ENCODE assay signal across 8 cellular contexts in the genomic region with DNA sequence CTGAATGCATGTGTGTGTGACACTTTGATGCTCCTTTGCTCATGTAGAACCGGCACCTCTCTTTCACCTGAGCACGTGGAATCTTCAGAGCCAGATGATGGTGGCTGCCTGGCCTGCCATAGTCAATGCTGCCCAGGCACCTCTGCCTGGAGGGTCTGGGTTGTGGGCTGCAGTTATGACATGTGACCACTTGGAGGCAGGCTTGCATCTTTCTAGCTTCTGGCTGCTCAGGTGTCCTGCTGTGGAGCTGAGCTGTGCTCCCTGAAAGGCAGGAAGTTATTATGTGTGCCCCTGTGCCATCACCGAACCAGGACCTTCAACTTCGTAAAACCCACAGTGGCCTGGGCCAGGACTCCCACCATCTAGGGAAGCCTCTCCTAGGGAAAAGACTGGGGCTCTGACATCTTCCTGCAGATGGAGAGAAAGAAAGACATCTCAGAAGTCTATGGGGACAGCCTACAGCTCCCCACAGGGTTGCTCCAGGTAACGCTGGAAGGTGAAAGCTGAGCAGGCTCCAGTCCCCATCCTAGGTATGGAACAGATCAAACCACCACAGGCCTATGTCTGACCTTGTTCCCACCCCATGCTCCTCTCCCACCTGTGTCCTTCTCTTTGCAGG. TPM values are rescaled to one million over a fixed set of nuclear protein-coding genes. Genes with fewer than 3 reads are reported as not detected.
DNase-seq lines count a peak whose midpoint lies in the region; ATAC-seq, FAIRE-seq and TF ChIP-seq lines count a peak whose summit lies in the region.

No MANE protein-coding gene starts in this region.

- H3K36me3 Mint-ChIP-seq in WTC11: no peaks in the 10 kb centered on the region

- CTCF ChIA-PET in WTC11 (lab: Charles Lee): interaction anchor here (0.6 to 4.2 kb wide), 42 partner anchors 10 to 204 kb away, joined by 3 to 39 read pairs (median 5); a partner anchor contains a TSS

- peak; percentile 78 for ATAC-seq in GM18867 (IDR thresholded peaks at IDR 0.05; ENCODE audit: unreplicated experiment)
- ATAC-seq in HG03066 (IDR thresholded peaks at IDR 0.05; ENCODE audit: low read depth, unreplicated experiment): peak; percentile 83
- peak; percentile 76 for ATAC-seq in WTC11

- no peak overlapping the region for H3K4me3 Mint-ChIP-seq in WTC11

- H3K27ac Mint-ChIP-seq in WTC11: no peak overlapping the region

- H3K27me3 ChIP-seq in bronchial epithelial cell (ENCODE audit: control insufficient read depth, insufficient read depth, low read length) (no peaks in the 10 kb centered on the region), kidney epithelial cell (ENCODE audit: control insufficient read depth, insufficient read depth, low read length) (no peaks in the 10 kb centered on the region)

- H3K27me3 Mint-ChIP-seq in WTC11 (ENCODE audit: low read depth): peaks cover 4% of the 10 kb centered on the region; the same call in 1 of the 2 replicates

- FAIRE-seq in bronchial epithelial cell (lab: Jason Lieb, UNC): no peak

- H3K4me3 ChIP-seq in bronchial epithelial cell (ENCODE audit: low read depth, low read length): no peak overlapping the region
- no peak overlapping the region for H3K4me3 ChIP-seq in kidney epithelial cell (ENCODE audit: low read depth, low read length)

- POLR2A ChIA-PET in WTC11 (lab: Charles Lee): no interaction called here

- DNase-seq in AG08395 (ENCODE audit: low spot score) (peak; percentile 83), NCI-H2171 treated with DMSO at 0.1 percent for 48 hours (lab: John Stamatoyannopoulos, UW) (peak; percentile 43), WTC11 (ENCODE audit: low spot score) (peak; percentile 86), bronchial epithelial cell (ENCODE audit: low read depth) (peak; percentile 66), kidney epithelial cell (ENCODE audit: low read depth) (no peak)
- peak; percentile 56 to 63 for DNase-seq in stimulated activated CD4-positive, alpha-beta T cell treated with anti-CD3 and anti-CD28 coated beads, Interleukin-4, amount 100 ng/mL, for 48 hours (ENCODE audit: low read depth in 2 of 2)

- TF ChIP-seq CTCF in WTC11 (IDR thresholded peaks at IDR 0.05) (peak; percentile 66), bronchial epithelial cell (IDR thresholded peaks at IDR 0.05; ENCODE audit: insufficient read depth, low read length, severe bottlenecking) (peak; percentile 95), kidney epithelial cell (IDR thresholded peaks at IDR 0.05; ENCODE audit: insufficient read depth, low read length, poor library complexity, severe bottlenecking) (peak; percentile 95)

- H3K9me3 Mint-ChIP-seq in WTC11: no peaks in the 10 kb centered on the region

- H3K36me3 ChIP-seq in bronchial epithelial cell (ENCODE audit: control insufficient read depth, insufficient read depth, low read length) (peaks cover 13% of the 10 kb centered on the region), kidney epithelial cell (ENCODE audit: control insufficient read depth, insufficient read depth, low read length) (peaks cover 1% of the 10 kb centered on the region)

- peaks cover 6% of the 10 kb centered on the region; the same call in 1 of the 2 replicates for H3K4me1 Mint-ChIP-seq in WTC11

TF ChIP-seq in WTC11, 78 proteins besides CTCF, POLR2A, EP300 and RAD21 (continues in another document):
- TF ChIP-seq, protein P1, sequence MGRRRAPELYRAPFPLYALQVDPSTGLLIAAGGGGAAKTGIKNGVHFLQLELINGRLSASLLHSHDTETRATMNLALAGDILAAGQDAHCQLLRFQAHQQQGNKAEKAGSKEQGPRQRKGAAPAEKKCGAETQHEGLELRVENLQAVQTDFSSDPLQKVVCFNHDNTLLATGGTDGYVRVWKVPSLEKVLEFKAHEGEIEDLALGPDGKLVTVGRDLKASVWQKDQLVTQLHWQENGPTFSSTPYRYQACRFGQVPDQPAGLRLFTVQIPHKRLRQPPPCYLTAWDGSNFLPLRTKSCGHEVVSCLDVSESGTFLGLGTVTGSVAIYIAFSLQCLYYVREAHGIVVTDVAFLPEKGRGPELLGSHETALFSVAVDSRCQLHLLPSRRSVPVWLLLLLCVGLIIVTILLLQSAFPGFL (CRISPR knock-in tag; IDR thresholded peaks at IDR 0.05; ENCODE audit: borderline replicate concordance): 0 out of 2 replicates have a peak, but pooled peaks have one; percentile 61
- TF ChIP-seq, protein P2, sequence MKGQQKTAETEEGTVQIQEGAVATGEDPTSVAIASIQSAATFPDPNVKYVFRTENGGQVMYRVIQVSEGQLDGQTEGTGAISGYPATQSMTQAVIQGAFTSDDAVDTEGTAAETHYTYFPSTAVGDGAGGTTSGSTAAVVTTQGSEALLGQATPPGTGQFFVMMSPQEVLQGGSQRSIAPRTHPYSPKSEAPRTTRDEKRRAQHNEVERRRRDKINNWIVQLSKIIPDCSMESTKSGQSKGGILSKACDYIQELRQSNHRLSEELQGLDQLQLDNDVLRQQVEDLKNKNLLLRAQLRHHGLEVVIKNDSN (CRISPR knock-in tag; IDR thresholded peaks at IDR 0.05): no peak
- TF ChIP-seq NFE2L1 (CRISPR knock-in tag; IDR thresholded peaks at IDR 0.05) (no peak), ZNF121 (CRISPR knock-in tag; IDR thresholded peaks at IDR 0.05) (no peak), ZNF138 (CRISPR knock-in tag; conservative IDR thresholded peaks at IDR 0.05) (no peak), MXD4 (CRISPR knock-in tag; IDR thresholded peaks at IDR 0.05; ENCODE audit: borderline replicate concordance) (no peak), ZNF416 (CRISPR knock-in tag; IDR thresholded peaks at IDR 0.05) (peak; percentile 75; the same call in 1 of the 2 replicates), NR2C2 (CRISPR knock-in tag; IDR thresholded peaks at IDR 0.05) (no peak), JUN (CRISPR knock-in tag; IDR thresholded peaks at IDR 0.05) (no peak), ETV6 (CRISPR knock-in tag; IDR thresholded peaks at IDR 0.05) (no peak), ZBTB21 (CRISPR knock-in tag; IDR thresholded peaks at IDR 0.05; ENCODE audit: borderline replicate concordance) (no peak), ZNF232 (CRISPR knock-in tag; IDR thresholded peaks at IDR 0.05) (no peak)
- TF ChIP-seq, protein P3, sequence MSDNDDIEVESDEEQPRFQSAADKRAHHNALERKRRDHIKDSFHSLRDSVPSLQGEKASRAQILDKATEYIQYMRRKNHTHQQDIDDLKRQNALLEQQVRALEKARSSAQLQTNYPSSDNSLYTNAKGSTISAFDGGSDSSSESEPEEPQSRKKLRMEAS (CRISPR knock-in tag; IDR thresholded peaks at IDR 0.05): peak; percentile 29; the same call in 1 of the 2 replicates
- TF ChIP-seq, protein P4, sequence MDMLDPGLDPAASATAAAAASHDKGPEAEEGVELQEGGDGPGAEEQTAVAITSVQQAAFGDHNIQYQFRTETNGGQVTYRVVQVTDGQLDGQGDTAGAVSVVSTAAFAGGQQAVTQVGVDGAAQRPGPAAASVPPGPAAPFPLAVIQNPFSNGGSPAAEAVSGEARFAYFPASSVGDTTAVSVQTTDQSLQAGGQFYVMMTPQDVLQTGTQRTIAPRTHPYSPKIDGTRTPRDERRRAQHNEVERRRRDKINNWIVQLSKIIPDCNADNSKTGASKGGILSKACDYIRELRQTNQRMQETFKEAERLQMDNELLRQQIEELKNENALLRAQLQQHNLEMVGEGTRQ (CRISPR knock-in tag; IDR thresholded peaks at IDR 0.05): 0 out of 2 replicates have a peak, but pooled peaks have one; percentile 51
- TF ChIP-seq, protein P5, sequence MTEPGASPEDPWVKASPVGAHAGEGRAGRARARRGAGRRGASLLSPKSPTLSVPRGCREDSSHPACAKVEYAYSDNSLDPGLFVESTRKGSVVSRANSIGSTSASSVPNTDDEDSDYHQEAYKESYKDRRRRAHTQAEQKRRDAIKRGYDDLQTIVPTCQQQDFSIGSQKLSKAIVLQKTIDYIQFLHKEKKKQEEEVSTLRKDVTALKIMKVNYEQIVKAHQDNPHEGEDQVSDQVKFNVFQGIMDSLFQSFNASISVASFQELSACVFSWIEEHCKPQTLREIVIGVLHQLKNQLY (CRISPR knock-in tag; IDR thresholded peaks at IDR 0.05): no peak
- TF ChIP-seq, protein P6, sequence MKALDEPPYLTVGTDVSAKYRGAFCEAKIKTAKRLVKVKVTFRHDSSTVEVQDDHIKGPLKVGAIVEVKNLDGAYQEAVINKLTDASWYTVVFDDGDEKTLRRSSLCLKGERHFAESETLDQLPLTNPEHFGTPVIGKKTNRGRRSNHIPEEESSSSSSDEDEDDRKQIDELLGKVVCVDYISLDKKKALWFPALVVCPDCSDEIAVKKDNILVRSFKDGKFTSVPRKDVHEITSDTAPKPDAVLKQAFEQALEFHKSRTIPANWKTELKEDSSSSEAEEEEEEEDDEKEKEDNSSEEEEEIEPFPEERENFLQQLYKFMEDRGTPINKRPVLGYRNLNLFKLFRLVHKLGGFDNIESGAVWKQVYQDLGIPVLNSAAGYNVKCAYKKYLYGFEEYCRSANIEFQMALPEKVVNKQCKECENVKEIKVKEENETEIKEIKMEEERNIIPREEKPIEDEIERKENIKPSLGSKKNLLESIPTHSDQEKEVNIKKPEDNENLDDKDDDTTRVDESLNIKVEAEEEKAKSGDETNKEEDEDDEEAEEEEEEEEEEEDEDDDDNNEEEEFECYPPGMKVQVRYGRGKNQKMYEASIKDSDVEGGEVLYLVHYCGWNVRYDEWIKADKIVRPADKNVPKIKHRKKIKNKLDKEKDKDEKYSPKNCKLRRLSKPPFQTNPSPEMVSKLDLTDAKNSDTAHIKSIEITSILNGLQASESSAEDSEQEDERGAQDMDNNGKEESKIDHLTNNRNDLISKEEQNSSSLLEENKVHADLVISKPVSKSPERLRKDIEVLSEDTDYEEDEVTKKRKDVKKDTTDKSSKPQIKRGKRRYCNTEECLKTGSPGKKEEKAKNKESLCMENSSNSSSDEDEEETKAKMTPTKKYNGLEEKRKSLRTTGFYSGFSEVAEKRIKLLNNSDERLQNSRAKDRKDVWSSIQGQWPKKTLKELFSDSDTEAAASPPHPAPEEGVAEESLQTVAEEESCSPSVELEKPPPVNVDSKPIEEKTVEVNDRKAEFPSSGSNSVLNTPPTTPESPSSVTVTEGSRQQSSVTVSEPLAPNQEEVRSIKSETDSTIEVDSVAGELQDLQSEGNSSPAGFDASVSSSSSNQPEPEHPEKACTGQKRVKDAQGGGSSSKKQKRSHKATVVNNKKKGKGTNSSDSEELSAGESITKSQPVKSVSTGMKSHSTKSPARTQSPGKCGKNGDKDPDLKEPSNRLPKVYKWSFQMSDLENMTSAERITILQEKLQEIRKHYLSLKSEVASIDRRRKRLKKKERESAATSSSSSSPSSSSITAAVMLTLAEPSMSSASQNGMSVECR (CRISPR knock-in tag; IDR thresholded peaks at IDR 0.05; ENCODE audit: borderline replicate concordance): no peak

RNA-seq across cellular contexts. Expression of a gene that starts 30.2 kb away (rescaled TPM):
- total RNA-seq in WTC11 (2021): 1.5 to 2.7 TPM (median 2.3 TPM) in 3 replicates
- 25.0 and 27.0 TPM in 2 replicates for total RNA-seq in bronchial epithelial cell
- total RNA-seq in kidney epithelial cell: 12.1 and 13.9 TPM in 2 replicates
